In the genomic region with DNA sequence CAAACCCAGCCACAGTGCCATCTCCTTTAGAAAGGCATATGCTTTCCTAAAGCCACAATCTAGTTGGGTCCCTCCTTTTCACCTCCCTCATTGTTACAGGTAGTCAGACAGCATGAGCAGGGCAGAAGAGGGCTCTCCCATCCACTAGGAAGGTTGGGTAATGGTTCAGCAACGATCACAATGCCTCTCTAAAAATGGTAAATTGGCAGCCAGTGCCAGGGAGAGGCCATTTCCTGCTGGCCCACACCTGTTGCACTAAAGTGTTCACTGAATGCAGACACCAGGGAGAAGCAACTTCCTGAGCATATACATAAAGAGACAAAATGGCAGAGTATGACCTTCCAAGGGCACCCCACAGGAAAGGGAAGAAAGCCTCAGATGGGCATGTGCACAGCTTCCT, we compare ENCODE assay signal across 28 cellular contexts.
"Had no signal": no experiment of that assay in that cellular context is flagged by ENCODE, and none has a peak within 500 bp of the region (broad histone marks: within the 10 kb centered on the region; RNA-seq: fewer than 3 reads in every experiment).

No MANE protein-coding gene starts in this region.

- H3K4me1 ChIP-seq: ascending aorta, breast epithelium, colonic mucosa, gastroesophageal sphincter had no signal

- H3K4me3 ChIP-seq: ascending aorta, breast epithelium, cardiac muscle cell, colonic mucosa, esophagus squamous epithelium, gastroesophageal sphincter, heart right ventricle had no signal

- H3K9me3 ChIP-seq: ascending aorta, breast epithelium, colonic mucosa, esophagus squamous epithelium, gastroesophageal sphincter, heart right ventricle had no signal

- H3K36me3 ChIP-seq: ascending aorta, breast epithelium, cardiac muscle cell, colonic mucosa, esophagus squamous epithelium, gastroesophageal sphincter, heart right ventricle had no signal

- H3K27ac ChIP-seq: ascending aorta, breast epithelium, cardiac muscle cell, colonic mucosa, epithelial cell of prostate, esophagus squamous epithelium, gastroesophageal sphincter, heart right ventricle had no signal

- ATAC-seq: activated naive CD4-positive, alpha-beta T cell treated with anti-CD3 and anti-CD28 coated beads, Interleukin-2, amount 50 U/mL, for 72 hours; activated T-cell treated with anti-CD3 and anti-CD28 coated beads, Interleukin-2, amount 50 U/mL, for 72 hours; gastroesophageal sphincter; heart right ventricle; T-helper 17 cell; WTC11 had no signal

- DNase-seq: activated CD4-positive, alpha-beta memory T cell treated with anti-CD3 and anti-CD28 coated beads, Interleukin-2, amount 10 ng/mL, durations not matched to agents 7 days and 5 days; activated CD4-positive, alpha-beta T cell treated with anti-CD3 and anti-CD28 coated beads for 1 hour; activated CD4-positive, alpha-beta T cell treated with anti-CD3 and anti-CD28 coated beads for 4 hours; activated CD4-positive, alpha-beta T cell treated with anti-CD3 and anti-CD28 coated beads, Interleukin-2, amount 10 ng/mL, durations not matched to agents 7 days and 5 days; activated CD4-positive, alpha-beta T cell treated with anti-CD3 and anti-CD28 coated beads, Interleukin-2, amount 50 U/mL, for 4 hours; activated CD8-positive, alpha-beta memory T cell treated with anti-CD3 and anti-CD28 coated beads, Interleukin-2, amount 50 U/mL, for 48 hours; activated gamma-delta T cell; activated naive CD4-positive, alpha-beta T cell; activated naive CD4-positive, alpha-beta T cell treated with anti-CD3 and anti-CD28 coated beads, Interleukin-2, amount 10 ng/mL, durations not matched to agents 7 days and 5 days; activated naive CD8-positive, alpha-beta T cell treated with anti-CD3 and anti-CD28 coated beads, Interleukin-2, amount 10 ng/mL, durations not matched to agents 7 days and 5 days; activated T-cell treated with anti-CD3 and anti-CD28 coated beads for 4 hours; activated T-cell treated with anti-CD3 and anti-CD28 coated beads, Interleukin-2, amount 50 U/mL, for 24 hours; activated T-cell treated with anti-CD3 and anti-CD28 coated beads, Interleukin-2, amount 50 U/mL, for 72 hours; central memory CD4-positive, alpha-beta T cell; cerebellar nuclear complex; colonic mucosa; effector CD8-positive, alpha-beta T cell; esophagus squamous epithelium; foreskin melanocyte; heart right ventricle; T-helper 17 cell had no signal

- H3K27me3 ChIP-seq: ascending aorta, breast epithelium, cardiac muscle cell, colonic mucosa, esophagus squamous epithelium, gastroesophageal sphincter had no signal
